ENCODE assay signal across 8 cellular contexts in the genomic region with DNA sequence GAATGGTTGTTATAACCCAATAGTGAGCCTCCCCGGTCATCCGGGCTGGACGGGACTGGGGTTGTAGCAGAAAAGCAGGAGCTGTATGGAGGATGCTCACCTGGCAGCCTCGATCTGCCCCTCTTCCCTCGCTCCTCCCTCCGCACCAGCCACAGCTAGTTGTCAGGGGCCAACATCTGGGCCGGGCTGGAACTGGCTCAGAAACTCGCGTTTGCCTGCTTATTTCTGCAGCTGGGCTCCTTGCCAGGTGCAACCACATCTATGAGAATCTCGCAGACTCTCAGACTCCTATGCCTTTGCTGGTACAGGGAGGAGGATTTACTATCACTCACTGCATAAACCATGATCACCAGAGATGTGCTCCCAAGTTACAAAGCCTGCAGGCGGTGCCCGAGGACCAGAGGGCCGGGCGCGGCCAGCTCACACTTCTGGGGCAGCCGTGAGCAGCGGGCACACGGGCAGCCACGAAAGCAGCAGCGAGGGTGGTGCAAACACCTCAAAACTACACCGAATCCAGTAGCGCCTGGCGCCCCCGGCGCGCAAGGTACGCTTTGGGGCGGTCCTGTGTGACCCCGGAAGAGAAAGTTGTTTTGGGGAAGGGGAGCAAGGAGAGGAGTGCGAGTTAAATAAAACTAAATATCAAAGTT. TPM values are rescaled to one million over a fixed set of nuclear protein-coding genes. Genes with fewer than 3 reads are reported as not detected.
DNase-seq lines count a peak whose midpoint lies in the region; ATAC-seq and TF ChIP-seq lines count a peak whose summit lies in the region.

No MANE protein-coding gene starts in this region.

- POLR2A ChIA-PET in AG04449 (lab: Yijun Ruan, JAX) = interaction anchor here (0.7 to 2.4 kb wide), 8 partner anchors 23 to 166 kb away, joined by 3 to 20 read pairs (median 3); no protein-coding TSS in a partner anchor

- intact Hi-C loops in right lobe of liver (cut with DNase I) = no loop called here

- WGBS in right lobe of liver (ENCODE audit: insufficient coverage, low coverage, low lambda C conversion rate, missing lambda C conversion rate) = 1% methylated on average over 18 of the region's 30 CpGs

- H3K4me3 ChIP-seq in AG04449 (ENCODE audit: low read depth, low read length) = peak overlapping the region; percentile 86
- H3K4me3 ChIP-seq in right lobe of liver = peak overlapping the region; percentile 68 to 73 (median 72)

- H3K27me3 ChIP-seq in right lobe of liver = peaks cover 0 to 4% of the 10 kb centered on the region in 2 donors

- TF ChIP-seq CTCF in AG04449 (IDR thresholded peaks at IDR 0.05; ENCODE audit: insufficient read depth, low read length, missing control alignments) (peak; percentile 43), right lobe of liver (IDR thresholded peaks at IDR 0.05) (peak in 3 of 4 donors; percentile 18 to 35 (median 28))

- H3K36me3 ChIP-seq in right lobe of liver = no peaks in the 10 kb centered on the region

- peak overlapping the region in 1 of 3 donors; percentile 15 for H3K27ac ChIP-seq in right lobe of liver

- TF ChIP-seq POLR2A in right lobe of liver (IDR thresholded peaks at IDR 0.05) = no peak

- DNase-seq in AG04449 (ENCODE audit: low read depth, low spot score) (no peak), NCI-H2171 treated with DMSO at 0.1 percent for 48 hours (lab: John Stamatoyannopoulos, UW) (peak; percentile 85), dermis microvascular lymphatic vessel endothelial cell (ENCODE audit: low read depth in 2 of 2) (peak; percentile 65 to 86), right lobe of liver (peak; percentile 53 to 74 (median 70))
- DNase-seq in activated CD4-positive, alpha-beta T cell treated with anti-CD3 and anti-CD28 coated beads for 4 hours = peak; percentile 28 to 46
- DNase-seq in stimulated activated CD4-positive, alpha-beta T cell treated with anti-CD3 and anti-CD28 coated beads, Interleukin-4, amount 100 ng/mL, for 4 hours = peak; percentile 32 to 34

- ATAC-seq in GM18508 (IDR thresholded peaks at IDR 0.05; ENCODE audit: insufficient read depth, unreplicated experiment) (peak; percentile 55), HG02970 (IDR thresholded peaks at IDR 0.05; ENCODE audit: low FRiP score, unreplicated experiment) (peak; percentile 38), right lobe of liver (peak; percentile 73 to 81 (median 77))

- CTCF ChIA-PET in AG04449 (lab: Yijun Ruan, JAX) = interaction anchor here (0.9 to 9.3 kb wide), 14 partner anchors 12 to 302 kb away, joined by 3 to 64 read pairs (median 6); no protein-coding TSS in a partner anchor

- peaks cover 0 to 21% (median 5%) of the 10 kb centered on the region in 4 donors for H3K4me1 ChIP-seq in right lobe of liver

- no peaks in the 10 kb centered on the region for H3K9me3 ChIP-seq in right lobe of liver

RNA-seq across cellular contexts. Expression of gene LRRC1, which starts 0.6 kb away (rescaled TPM):
- total RNA-seq in dermis microvascular lymphatic vessel endothelial cell = 40.2 and 59.9 TPM in 2 replicates
- 1 to 10 TPM in 4 of 6 experiments, under 1 TPM in 2; 0.46 to 3.2 (median 1.4) TPM for total RNA-seq in right lobe of liver
